Comparison of ENCODE assay signal across 1 cellular context in the genomic region with DNA sequence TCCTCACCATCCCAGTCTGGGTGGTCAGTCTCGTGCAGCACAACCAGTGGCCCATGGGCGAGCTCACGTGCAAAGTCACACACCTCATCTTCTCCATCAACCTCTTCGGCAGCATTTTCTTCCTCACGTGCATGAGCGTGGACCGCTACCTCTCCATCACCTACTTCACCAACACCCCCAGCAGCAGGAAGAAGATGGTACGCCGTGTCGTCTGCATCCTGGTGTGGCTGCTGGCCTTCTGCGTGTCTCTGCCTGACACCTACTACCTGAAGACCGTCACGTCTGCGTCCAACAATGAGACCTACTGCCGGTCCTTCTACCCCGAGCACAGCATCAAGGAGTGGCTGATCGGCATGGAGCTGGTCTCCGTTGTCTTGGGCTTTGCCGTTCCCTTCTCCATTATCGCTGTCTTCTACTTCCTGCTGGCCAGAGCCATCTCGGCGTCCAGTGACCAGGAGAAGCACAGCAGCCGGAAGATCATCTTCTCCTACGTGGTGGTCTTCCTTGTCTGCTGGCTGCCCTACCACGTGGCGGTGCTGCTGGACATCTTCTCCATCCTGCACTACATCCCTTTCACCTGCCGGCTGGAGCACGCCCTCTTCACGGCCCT.
TF ChIP-seq lines count a peak whose summit lies in the region.

No MANE protein-coding gene starts in this region.

TF ChIP-seq in endothelial cell of umbilical vein, 7 proteins besides CTCF, POLR2A, EP300 and RAD21 (continued from another document):
- TF ChIP-seq, protein P1, sequence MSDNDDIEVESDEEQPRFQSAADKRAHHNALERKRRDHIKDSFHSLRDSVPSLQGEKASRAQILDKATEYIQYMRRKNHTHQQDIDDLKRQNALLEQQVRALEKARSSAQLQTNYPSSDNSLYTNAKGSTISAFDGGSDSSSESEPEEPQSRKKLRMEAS (IDR thresholded peaks at IDR 0.05; ENCODE audit: insufficient read depth, insufficient read length) = no peak
- no peak for TF ChIP-seq JUN (IDR thresholded peaks at IDR 0.05; ENCODE audit: borderline replicate concordance, insufficient read depth, insufficient read length, low read depth)
